1 cellular context compared by ENCODE assay signal in the genomic region with DNA sequence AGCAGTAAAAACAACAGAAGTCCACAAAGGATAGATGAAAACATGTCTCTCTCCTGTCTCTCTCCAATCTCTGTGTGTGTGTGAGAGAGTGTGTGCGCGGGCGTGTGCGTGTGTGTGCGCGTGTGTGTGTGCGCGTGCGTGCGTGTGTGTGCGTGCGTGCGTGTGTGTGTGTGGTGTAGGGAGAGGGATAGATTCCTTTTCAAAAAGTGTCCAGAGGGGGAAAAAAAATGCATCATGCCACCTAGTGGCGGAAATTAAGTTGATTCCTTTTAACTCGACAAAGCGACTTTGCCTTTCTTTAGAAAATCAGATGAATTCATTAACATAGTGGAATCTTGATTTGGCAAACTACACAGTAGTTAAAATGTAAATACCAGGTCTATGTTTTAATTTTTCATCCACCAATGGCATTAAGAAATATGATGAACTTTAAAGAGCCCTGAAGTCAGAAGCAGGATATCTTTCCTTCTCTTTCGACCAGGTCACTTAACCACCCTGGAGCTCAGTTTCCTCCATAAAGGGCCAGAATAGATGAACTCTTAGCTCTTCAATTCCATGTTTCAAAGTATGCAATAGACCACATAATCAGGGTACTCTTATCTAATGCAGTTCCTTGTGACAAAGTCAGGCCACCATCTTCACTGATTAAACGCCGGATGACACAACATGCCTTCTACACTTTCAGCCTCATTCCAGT.
A peak's percentile ranks its signal among the peaks of the same experiment; 100 is the strongest.
TF ChIP-seq lines count a peak whose summit lies in the region.

No MANE protein-coding gene starts in this region.

TF ChIP-seq in K562, 482 proteins besides CTCF, POLR2A, EP300 and RAD21 (continued from another document):
- no peak for TF ChIP-seq ZNF3 (CRISPR knock-in tag; IDR thresholded peaks at IDR 0.05)
- TF ChIP-seq NFIC (IDR thresholded peaks at IDR 0.05): no peak
- TF ChIP-seq, protein P1, sequence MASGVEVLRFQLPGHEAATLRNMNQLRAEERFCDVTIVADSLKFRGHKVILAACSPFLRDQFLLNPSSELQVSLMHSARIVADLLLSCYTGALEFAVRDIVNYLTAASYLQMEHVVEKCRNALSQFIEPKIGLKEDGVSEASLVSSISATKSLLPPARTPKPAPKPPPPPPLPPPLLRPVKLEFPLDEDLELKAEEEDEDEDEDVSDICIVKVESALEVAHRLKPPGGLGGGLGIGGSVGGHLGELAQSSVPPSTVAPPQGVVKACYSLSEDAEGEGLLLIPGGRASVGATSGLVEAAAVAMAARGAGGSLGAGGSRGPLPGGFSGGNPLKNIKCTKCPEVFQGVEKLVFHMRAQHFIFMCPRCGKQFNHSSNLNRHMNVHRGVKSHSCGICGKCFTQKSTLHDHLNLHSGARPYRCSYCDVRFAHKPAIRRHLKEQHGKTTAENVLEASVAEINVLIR (CRISPR knock-in tag; IDR thresholded peaks at IDR 0.05): no peak
- peak; percentile 41; the same call in 1 of the 2 replicates for TF ChIP-seq ARID1B (IDR thresholded peaks at IDR 0.05)
- no peak for TF ChIP-seq KDM2B (CRISPR knock-in tag; IDR thresholded peaks at IDR 0.05)
- TF ChIP-seq ZFP1 (CRISPR knock-in tag; IDR thresholded peaks at IDR 0.05): no peak
- TF ChIP-seq LEF1 (IDR thresholded peaks at IDR 0.05): no peak
- TF ChIP-seq BCOR (IDR thresholded peaks at IDR 0.05): no peak
- no peak for TF ChIP-seq ZFP36 (IDR thresholded peaks at IDR 0.05; ENCODE audit: low read depth, low read length, partially characterized antibody)
- TF ChIP-seq, protein P2, sequence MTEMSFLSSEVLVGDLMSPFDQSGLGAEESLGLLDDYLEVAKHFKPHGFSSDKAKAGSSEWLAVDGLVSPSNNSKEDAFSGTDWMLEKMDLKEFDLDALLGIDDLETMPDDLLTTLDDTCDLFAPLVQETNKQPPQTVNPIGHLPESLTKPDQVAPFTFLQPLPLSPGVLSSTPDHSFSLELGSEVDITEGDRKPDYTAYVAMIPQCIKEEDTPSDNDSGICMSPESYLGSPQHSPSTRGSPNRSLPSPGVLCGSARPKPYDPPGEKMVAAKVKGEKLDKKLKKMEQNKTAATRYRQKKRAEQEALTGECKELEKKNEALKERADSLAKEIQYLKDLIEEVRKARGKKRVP (CRISPR knock-in tag; IDR thresholded peaks at IDR 0.05): no peak
- TF ChIP-seq TFAM (CRISPR knock-in tag; conservative IDR thresholded peaks at IDR 0.05): no peak
- no peak for TF ChIP-seq ZNF696 (CRISPR knock-in tag; conservative IDR thresholded peaks at IDR 0.05)
- TF ChIP-seq, protein P3, sequence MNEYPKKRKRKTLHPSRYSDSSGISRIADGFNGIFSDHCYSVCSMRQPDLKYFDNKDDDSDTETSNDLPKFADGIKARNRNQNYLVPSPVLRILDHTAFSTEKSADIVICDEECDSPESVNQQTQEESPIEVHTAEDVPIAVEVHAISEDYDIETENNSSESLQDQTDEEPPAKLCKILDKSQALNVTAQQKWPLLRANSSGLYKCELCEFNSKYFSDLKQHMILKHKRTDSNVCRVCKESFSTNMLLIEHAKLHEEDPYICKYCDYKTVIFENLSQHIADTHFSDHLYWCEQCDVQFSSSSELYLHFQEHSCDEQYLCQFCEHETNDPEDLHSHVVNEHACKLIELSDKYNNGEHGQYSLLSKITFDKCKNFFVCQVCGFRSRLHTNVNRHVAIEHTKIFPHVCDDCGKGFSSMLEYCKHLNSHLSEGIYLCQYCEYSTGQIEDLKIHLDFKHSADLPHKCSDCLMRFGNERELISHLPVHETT (CRISPR knock-in tag; conservative IDR thresholded peaks at IDR 0.05 in 1 of 2, IDR thresholded peaks at IDR 0.05 in 1 of 2): no peak
- no peak for TF ChIP-seq KLF6 (CRISPR knock-in tag; IDR thresholded peaks at IDR 0.05; ENCODE audit: borderline replicate concordance)
- peak; percentile 71; the same call in 1 of the 2 replicates for TF ChIP-seq MTA1 (IDR thresholded peaks at IDR 0.05; ENCODE audit: borderline replicate concordance)
- TF ChIP-seq MCM5 (IDR thresholded peaks at IDR 0.05; ENCODE audit: low read depth): no peak
- no peak for TF ChIP-seq ZFPM2 (CRISPR knock-in tag; IDR thresholded peaks at IDR 0.05)
- TF ChIP-seq HDAC1 (IDR thresholded peaks at IDR 0.05): peak in 1 of 2 experiments; percentile 64; a peak in 1 of 4 replicates
- TF ChIP-seq HLTF (IDR thresholded peaks at IDR 0.05): 0 out of 2 replicates have a peak, but pooled peaks have one; percentile 42
- TF ChIP-seq, protein P4, sequence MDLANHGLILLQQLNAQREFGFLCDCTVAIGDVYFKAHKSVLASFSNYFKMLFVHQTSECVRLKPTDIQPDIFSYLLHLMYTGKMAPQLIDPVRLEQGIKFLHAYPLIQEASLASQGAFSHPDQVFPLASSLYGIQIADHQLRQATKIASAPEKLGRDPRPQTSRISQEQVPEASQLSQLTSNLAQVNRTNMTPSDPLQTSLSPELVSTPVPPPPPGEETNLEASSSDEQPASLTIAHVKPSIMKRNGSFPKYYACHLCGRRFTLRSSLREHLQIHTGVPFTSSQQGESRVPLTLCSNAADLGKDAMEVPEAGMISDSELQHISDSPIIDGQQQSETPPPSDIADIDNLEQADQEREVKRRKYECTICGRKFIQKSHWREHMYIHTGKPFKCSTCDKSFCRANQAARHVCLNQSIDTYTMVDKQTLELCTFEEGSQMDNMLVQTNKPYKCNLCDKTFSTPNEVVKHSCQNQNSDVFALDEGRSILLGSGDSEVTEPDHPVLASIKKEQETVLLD (IDR thresholded peaks at IDR 0.05): peak; percentile 92
- no peak for TF ChIP-seq MEF2D (tag; conservative IDR thresholded peaks at IDR 0.05; ENCODE audit: low read depth)
- TF ChIP-seq TBP (optimal IDR thresholded peaks at IDR 0.05; ENCODE audit: low read depth, low read length): no peak
- TF ChIP-seq, protein P5, sequence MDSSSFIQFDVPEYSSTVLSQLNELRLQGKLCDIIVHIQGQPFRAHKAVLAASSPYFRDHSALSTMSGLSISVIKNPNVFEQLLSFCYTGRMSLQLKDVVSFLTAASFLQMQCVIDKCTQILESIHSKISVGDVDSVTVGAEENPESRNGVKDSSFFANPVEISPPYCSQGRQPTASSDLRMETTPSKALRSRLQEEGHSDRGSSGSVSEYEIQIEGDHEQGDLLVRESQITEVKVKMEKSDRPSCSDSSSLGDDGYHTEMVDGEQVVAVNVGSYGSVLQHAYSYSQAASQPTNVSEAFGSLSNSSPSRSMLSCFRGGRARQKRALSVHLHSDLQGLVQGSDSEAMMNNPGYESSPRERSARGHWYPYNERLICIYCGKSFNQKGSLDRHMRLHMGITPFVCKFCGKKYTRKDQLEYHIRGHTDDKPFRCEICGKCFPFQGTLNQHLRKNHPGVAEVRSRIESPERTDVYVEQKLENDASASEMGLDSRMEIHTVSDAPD (CRISPR knock-in tag; IDR thresholded peaks at IDR 0.05): no peak
- no peak for TF ChIP-seq WHSC1 (IDR thresholded peaks at IDR 0.05; ENCODE audit: low read length)
- no peak for TF ChIP-seq MAFF (IDR thresholded peaks at IDR 0.05; ENCODE audit: low read length)
- TF ChIP-seq TAL1 (IDR thresholded peaks at IDR 0.05): no peak; the same call in 1 of the 2 replicates
- no peak for TF ChIP-seq ZNF584 (CRISPR knock-in tag; IDR thresholded peaks at IDR 0.05; ENCODE audit: low read depth)
- TF ChIP-seq ARNT (IDR thresholded peaks at IDR 0.05): peak in 1 of 2 experiments; percentile 43; a peak in 2 of 4 replicates
- no peak for TF ChIP-seq SAFB2 (IDR thresholded peaks at IDR 0.05; ENCODE audit: borderline replicate concordance, low read depth, low read length, severe bottlenecking)
- TF ChIP-seq, protein P6, sequence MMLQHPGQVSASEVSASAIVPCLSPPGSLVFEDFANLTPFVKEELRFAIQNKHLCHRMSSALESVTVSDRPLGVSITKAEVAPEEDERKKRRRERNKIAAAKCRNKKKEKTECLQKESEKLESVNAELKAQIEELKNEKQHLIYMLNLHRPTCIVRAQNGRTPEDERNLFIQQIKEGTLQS (IDR thresholded peaks at IDR 0.05): no peak
- TF ChIP-seq, protein P6 (CRISPR knock-in tag; conservative IDR thresholded peaks at IDR 0.05): no peak
- TF ChIP-seq, protein P7, sequence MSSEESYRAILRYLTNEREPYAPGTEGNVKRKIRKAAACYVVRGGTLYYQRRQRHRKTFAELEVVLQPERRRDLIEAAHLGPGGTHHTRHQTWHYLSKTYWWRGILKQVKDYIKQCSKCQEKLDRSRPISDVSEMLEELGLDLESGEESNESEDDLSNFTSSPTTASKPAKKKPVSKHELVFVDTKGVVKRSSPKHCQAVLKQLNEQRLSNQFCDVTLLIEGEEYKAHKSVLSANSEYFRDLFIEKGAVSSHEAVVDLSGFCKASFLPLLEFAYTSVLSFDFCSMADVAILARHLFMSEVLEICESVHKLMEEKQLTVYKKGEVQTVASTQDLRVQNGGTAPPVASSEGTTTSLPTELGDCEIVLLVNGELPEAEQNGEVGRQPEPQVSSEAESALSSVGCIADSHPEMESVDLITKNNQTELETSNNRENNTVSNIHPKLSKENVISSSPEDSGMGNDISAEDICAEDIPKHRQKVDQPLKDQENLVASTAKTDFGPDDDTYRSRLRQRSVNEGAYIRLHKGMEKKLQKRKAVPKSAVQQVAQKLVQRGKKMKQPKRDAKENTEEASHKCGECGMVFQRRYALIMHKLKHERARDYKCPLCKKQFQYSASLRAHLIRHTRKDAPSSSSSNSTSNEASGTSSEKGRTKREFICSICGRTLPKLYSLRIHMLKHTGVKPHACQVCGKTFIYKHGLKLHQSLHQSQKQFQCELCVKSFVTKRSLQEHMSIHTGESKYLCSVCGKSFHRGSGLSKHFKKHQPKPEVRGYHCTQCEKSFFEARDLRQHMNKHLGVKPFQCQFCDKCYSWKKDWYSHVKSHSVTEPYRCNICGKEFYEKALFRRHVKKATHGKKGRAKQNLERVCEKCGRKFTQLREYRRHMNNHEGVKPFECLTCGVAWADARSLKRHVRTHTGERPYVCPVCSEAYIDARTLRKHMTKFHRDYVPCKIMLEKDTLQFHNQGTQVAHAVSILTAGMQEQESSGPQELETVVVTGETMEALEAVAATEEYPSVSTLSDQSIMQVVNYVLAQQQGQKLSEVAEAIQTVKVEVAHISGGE (CRISPR knock-in tag; IDR thresholded peaks at IDR 0.05): no peak
- TF ChIP-seq, protein P8, sequence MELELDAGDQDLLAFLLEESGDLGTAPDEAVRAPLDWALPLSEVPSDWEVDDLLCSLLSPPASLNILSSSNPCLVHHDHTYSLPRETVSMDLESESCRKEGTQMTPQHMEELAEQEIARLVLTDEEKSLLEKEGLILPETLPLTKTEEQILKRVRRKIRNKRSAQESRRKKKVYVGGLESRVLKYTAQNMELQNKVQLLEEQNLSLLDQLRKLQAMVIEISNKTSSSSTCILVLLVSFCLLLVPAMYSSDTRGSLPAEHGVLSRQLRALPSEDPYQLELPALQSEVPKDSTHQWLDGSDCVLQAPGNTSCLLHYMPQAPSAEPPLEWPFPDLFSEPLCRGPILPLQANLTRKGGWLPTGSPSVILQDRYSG (tag; conservative IDR thresholded peaks at IDR 0.05; ENCODE audit: low read depth): no peak
- TF ChIP-seq, protein P9, sequence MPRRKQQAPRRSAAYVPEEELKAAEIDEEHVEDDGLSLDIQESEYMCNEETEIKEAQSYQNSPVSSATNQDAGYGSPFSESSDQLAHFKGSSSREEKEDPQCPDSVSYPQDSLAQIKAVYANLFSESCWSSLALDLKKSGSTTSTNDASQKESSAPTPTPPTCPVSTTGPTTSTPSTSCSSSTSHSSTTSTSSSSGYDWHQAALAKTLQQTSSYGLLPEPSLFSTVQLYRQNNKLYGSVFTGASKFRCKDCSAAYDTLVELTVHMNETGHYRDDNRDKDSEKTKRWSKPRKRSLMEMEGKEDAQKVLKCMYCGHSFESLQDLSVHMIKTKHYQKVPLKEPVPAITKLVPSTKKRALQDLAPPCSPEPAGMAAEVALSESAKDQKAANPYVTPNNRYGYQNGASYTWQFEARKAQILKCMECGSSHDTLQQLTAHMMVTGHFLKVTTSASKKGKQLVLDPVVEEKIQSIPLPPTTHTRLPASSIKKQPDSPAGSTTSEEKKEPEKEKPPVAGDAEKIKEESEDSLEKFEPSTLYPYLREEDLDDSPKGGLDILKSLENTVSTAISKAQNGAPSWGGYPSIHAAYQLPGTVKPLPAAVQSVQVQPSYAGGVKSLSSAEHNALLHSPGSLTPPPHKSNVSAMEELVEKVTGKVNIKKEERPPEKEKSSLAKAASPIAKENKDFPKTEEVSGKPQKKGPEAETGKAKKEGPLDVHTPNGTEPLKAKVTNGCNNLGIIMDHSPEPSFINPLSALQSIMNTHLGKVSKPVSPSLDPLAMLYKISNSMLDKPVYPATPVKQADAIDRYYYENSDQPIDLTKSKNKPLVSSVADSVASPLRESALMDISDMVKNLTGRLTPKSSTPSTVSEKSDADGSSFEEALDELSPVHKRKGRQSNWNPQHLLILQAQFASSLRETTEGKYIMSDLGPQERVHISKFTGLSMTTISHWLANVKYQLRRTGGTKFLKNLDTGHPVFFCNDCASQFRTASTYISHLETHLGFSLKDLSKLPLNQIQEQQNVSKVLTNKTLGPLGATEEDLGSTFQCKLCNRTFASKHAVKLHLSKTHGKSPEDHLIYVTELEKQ (CRISPR knock-in tag; IDR thresholded peaks at IDR 0.05): no peak
- no peak for TF ChIP-seq NCOA2 (IDR thresholded peaks at IDR 0.05; ENCODE audit: partially characterized antibody in 2 of 2)
